Comparison of ENCODE assay signal across 20 cellular contexts in genomic region chr2:238985036-238985729, GRCh38.
A peak's percentile ranks its signal among the peaks of the same experiment; 100 is the strongest.
DNase-seq lines count a peak whose midpoint lies in the region; ATAC-seq and TF ChIP-seq lines count a peak whose summit lies in the region.
"Had no signal": no experiment of that assay in that cellular context is flagged by ENCODE, and none has a peak within 500 bp of the region (broad histone marks: within the 10 kb centered on the region; RNA-seq: fewer than 3 reads in every experiment).

No MANE protein-coding gene starts in this region.

- no peaks in the 10 kb centered on the region for H3K79me2 ChIP-seq in GM23338 (replicated peaks; ENCODE audit: insufficient read depth)
- no peaks in the 10 kb centered on the region for H3K79me2 ChIP-seq in smooth muscle cell (ENCODE audit: low read depth)

- H3K27ac ChIP-seq in GM23338 (ENCODE audit: low read depth) (no peak overlapping the region), coronary artery (no peak overlapping the region), smooth muscle cell (ENCODE audit: low read depth) (no peak overlapping the region)
- H3K27ac ChIP-seq: C4-2B, SJCRH30 had no signal

- H3K27me3 Mint-ChIP-seq in GM23338 (ENCODE audit: insufficient read depth, low read depth, poor library complexity), result peaks cover 10% of the 10 kb centered on the region

- intact Hi-C loops in lower leg skin (cut with DNase I; ENCODE audit: low total_unique reads), result no loop called here

- no peaks in the 10 kb centered on the region for H3K9me3 ChIP-seq in smooth muscle cell (replicated peaks; ENCODE audit: low read depth)
- H3K9me3 ChIP-seq: SJCRH30 had no signal

- H3K4me3 Mint-ChIP-seq in GM23338, result no peak overlapping the region
- H3K4me3 Mint-ChIP-seq: CD8-positive, alpha-beta memory T cell had no signal

- H3K9ac ChIP-seq in smooth muscle cell (ENCODE audit: low read depth), result no peak overlapping the region

- DNase-seq in GM23338 (ENCODE audit: low spot score), result no peak
- DNase-seq in coronary artery (ENCODE audit: low spot score), result peak; percentile 63
- DNase-seq in lower leg skin (ENCODE audit: low spot score in 2 of 2), result peak; percentile 9 to 83
- no peak for DNase-seq in smooth muscle cell (lab: John Stamatoyannopoulos, UW; ENCODE audit: unreplicated experiment)
- no peak for DNase-seq in SK-N-DZ (ENCODE audit: low spot score)
- no peak for DNase-seq in stimulated activated naive CD4-positive, alpha-beta T cell treated with Interleukin-2 at 50 U/mL for 16 hours (lab: John Stamatoyannopoulos, UW)
- no peak for DNase-seq in activated T-cell treated with anti-CD3 and anti-CD28 coated beads for 4 hours
- DNase-seq: Calu3; CD8-positive, alpha-beta memory T cell; DMS153; KG1; NCI-H1092 treated with DMSO at 0.1 percent for 48 hours; NCI-H146; NCI-H2029; NCI-H345; NCI-H524; NCI-H774; NK-92 treated with Interleukin-12 subunit alpha and Interleukin-12 subunit beta, amount 100 ng/mL, for 24 hours; SJCRH30 had no signal

- no peak for ATAC-seq in GM23338

- no peak overlapping the region for H3K27ac Mint-ChIP-seq in GM23338
- H3K27ac Mint-ChIP-seq: CD8-positive, alpha-beta memory T cell had no signal

- WGBS in lower leg skin, 2 donors, result 88 to 92% methylated on average over 21 to 22 of the region's 22 CpGs
- 69% methylated on average over 22 of the region's 22 CpGs for WGBS in smooth muscle cell (ENCODE audit: low lambda C conversion rate)

- H3F3A ChIP-seq in GM23338 (replicated peaks; ENCODE audit: low read depth) (no peaks in the 10 kb centered on the region), smooth muscle cell (ENCODE audit: low read depth) (no peaks in the 10 kb centered on the region)

- H3K4me1 ChIP-seq in GM23338 (ENCODE audit: insufficient read depth) (no peaks in the 10 kb centered on the region), smooth muscle cell (ENCODE audit: low read depth) (peaks cover 8% of the 10 kb centered on the region)
- H3K4me1 ChIP-seq: SJCRH30 had no signal

- no peaks in the 10 kb centered on the region for H3K27me3 ChIP-seq in GM23338 (ENCODE audit: insufficient read depth)
- H3K27me3 ChIP-seq in smooth muscle cell (ENCODE audit: low read depth), result no peaks in the 10 kb centered on the region

- H3K9me2 ChIP-seq in GM23338 (ENCODE audit: insufficient read depth), result no peaks in the 10 kb centered on the region

- TF ChIP-seq CTCF in GM23338 (conservative IDR thresholded peaks at IDR 0.05; ENCODE audit: low read depth in 2 of 2), result no peak
- no peak for TF ChIP-seq CTCF in coronary artery (IDR thresholded peaks at IDR 0.05)
- no peak for TF ChIP-seq CTCF in lower leg skin (IDR thresholded peaks at IDR 0.05)
- TF ChIP-seq CTCF in smooth muscle cell (IDR thresholded peaks at IDR 0.05; ENCODE audit: borderline replicate concordance, insufficient read depth, poor library complexity, severe bottlenecking), result no peak

- H3K4me2 ChIP-seq in GM23338, result no peak overlapping the region
- H3K4me2 ChIP-seq in smooth muscle cell, result peak overlapping the region; percentile 28

- H4K20me1 ChIP-seq in GM23338 (replicated peaks; ENCODE audit: insufficient read depth), result no peaks in the 10 kb centered on the region
- H4K20me1 ChIP-seq in smooth muscle cell (ENCODE audit: low read depth), result no peaks in the 10 kb centered on the region

- H3K9me3 Mint-ChIP-seq in GM23338, result peaks cover 5% of the 10 kb centered on the region; the same call in 2 of the 3 replicates

- TF ChIP-seq POLR2A in lower leg skin (IDR thresholded peaks at IDR 0.05), result no peak

- H2AFZ ChIP-seq in GM23338 (peak overlapping the region; percentile 76), smooth muscle cell (ENCODE audit: low read depth) (no peak overlapping the region)

- H3K4me1 Mint-ChIP-seq in GM23338, result peaks cover 2% of the 10 kb centered on the region; the same call in 1 of the 3 replicates
- H3K4me1 Mint-ChIP-seq: CD8-positive, alpha-beta memory T cell had no signal

- H3K36me3 ChIP-seq in GM23338 (ENCODE audit: insufficient read depth) (no peaks in the 10 kb centered on the region), smooth muscle cell (ENCODE audit: low read depth) (no peaks in the 10 kb centered on the region)
- H3K36me3 ChIP-seq: SJCRH30 had no signal

- H3K4me3 ChIP-seq in GM23338 (no peak overlapping the region), coronary artery (no peak overlapping the region), lower leg skin (ENCODE audit: low read depth, poor library complexity, severe bottlenecking) (no peak overlapping the region), smooth muscle cell (no peak overlapping the region)
- H3K4me3 ChIP-seq: SJCRH30 had no signal

- no peaks in the 10 kb centered on the region for H3K36me3 Mint-ChIP-seq in GM23338 (ENCODE audit: low read depth)
- H3K36me3 Mint-ChIP-seq: CD8-positive, alpha-beta memory T cell had no signal

TF ChIP-seq in GM23338, 12 proteins besides CTCF, POLR2A, EP300 and RAD21:
- no peak for TF ChIP-seq NANOG (IDR thresholded peaks at IDR 0.05; ENCODE audit: borderline replicate concordance)
- no peak for TF ChIP-seq REST (IDR thresholded peaks at IDR 0.05; ENCODE audit: unreplicated experiment)
- TF ChIP-seq ETS1 (IDR thresholded peaks at IDR 0.05), result no peak
- no peak for TF ChIP-seq ZNF331 (CRISPR knock-in tag; IDR thresholded peaks at IDR 0.05; ENCODE audit: low read depth)
- no peak for TF ChIP-seq CREB1 (CRISPR knock-in tag; IDR thresholded peaks at IDR 0.05; ENCODE audit: low read depth)
- TF ChIP-seq POLR2AphosphoS5 (IDR thresholded peaks at IDR 0.05; ENCODE audit: low read depth), result no peak
- TF ChIP-seq JUNB (IDR thresholded peaks at IDR 0.05; ENCODE audit: unreplicated experiment), result no peak
- no peak for TF ChIP-seq EZH2 (IDR thresholded peaks at IDR 0.05; ENCODE audit: low read depth, unreplicated experiment)

Comparison
In these comparisons a context has a peak if more than half of its experiments do, and no peak if none do; other contexts are left out.
1. DNase-seq: peak in coronary artery (single experiment) and lower leg skin (2 of 2); none in GM23338 (single experiment), smooth muscle cell (single experiment), SK-N-DZ (single experiment), stimulated activated naive CD4-positive, alpha-beta T cell treated with Interleukin-2 at 50 U/mL for 16 hours (single experiment) and activated T-cell treated with anti-CD3 and anti-CD28 coated beads for 4 hours (single experiment).